ENCODE assay signal across 1 cellular context in the genomic region with DNA sequence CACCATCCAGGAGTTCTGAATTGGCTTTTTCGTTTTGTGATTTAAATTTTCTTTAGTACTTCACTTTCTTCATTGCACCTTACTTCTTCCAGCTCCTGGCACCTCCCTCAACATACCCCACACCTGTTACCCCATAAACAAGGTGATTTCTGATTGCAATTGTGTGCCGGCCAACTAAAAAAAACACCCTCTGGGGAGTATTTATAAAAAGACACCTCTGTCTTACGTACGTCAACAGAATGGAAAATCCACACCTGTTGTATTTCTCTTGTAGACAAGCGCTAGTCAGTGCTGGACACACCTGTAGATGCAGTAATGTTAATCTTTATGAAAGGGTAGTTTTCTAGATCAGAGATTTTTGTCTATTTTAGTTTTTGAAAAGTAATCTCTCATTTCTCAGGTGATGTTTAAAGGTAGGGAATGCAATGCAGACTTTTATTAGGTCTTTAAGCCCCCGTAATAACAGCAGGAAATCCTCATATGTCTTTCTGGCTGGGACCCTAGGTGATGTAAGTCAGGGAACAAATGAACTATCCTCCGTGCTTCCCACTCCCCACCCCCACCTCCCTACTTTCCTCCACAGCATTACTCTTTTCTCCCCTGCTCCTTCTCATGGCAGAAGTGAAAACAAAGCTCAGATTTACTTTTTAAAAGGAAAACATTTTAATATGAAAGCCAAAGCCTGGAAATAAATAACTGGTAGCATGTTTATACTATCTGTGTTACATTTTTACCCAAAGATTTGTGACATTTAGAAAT.
TF ChIP-seq lines count a peak whose summit lies in the region.

No MANE protein-coding gene starts in this region.

TF ChIP-seq in H1, 55 proteins besides CTCF, POLR2A, EP300 and RAD21:
- TF ChIP-seq EZH2 (IDR thresholded peaks at IDR 0.05; ENCODE audit: low read depth, low read length, severe bottlenecking) (no peak), ATF2 (IDR thresholded peaks at IDR 0.05; ENCODE audit: low read length) (no peak), HDAC2 (IDR thresholded peaks at IDR 0.05; ENCODE audit: borderline replicate concordance in 1 of 2, low read depth in 2 of 2, low read length in 2 of 2) (no peak), EGR1 (IDR thresholded peaks at IDR 0.05; ENCODE audit: borderline replicate concordance, low read depth, low read length) (no peak), KDM1A (IDR thresholded peaks at IDR 0.05; ENCODE audit: borderline replicate concordance, low read length) (no peak), TAF7 (optimal IDR thresholded peaks at IDR 0.05; ENCODE audit: borderline replicate concordance, low read depth, low read length) (no peak), GABPA (IDR thresholded peaks at IDR 0.05; ENCODE audit: borderline replicate concordance, insufficient read depth, low read length) (no peak), BRCA1 (IDR thresholded peaks at IDR 0.05; ENCODE audit: low read depth, low read length) (no peak), CREB1 (IDR thresholded peaks at IDR 0.05) (no peak), TAF1 (IDR thresholded peaks at IDR 0.05; ENCODE audit: low read depth, low read length) (no peak)
- TF ChIP-seq, protein P1, sequence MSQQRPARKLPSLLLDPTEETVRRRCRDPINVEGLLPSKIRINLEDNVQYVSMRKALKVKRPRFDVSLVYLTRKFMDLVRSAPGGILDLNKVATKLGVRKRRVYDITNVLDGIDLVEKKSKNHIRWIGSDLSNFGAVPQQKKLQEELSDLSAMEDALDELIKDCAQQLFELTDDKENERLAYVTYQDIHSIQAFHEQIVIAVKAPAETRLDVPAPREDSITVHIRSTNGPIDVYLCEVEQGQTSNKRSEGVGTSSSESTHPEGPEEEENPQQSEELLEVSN (IDR thresholded peaks at IDR 0.05): no peak
- TF ChIP-seq, protein P2, sequence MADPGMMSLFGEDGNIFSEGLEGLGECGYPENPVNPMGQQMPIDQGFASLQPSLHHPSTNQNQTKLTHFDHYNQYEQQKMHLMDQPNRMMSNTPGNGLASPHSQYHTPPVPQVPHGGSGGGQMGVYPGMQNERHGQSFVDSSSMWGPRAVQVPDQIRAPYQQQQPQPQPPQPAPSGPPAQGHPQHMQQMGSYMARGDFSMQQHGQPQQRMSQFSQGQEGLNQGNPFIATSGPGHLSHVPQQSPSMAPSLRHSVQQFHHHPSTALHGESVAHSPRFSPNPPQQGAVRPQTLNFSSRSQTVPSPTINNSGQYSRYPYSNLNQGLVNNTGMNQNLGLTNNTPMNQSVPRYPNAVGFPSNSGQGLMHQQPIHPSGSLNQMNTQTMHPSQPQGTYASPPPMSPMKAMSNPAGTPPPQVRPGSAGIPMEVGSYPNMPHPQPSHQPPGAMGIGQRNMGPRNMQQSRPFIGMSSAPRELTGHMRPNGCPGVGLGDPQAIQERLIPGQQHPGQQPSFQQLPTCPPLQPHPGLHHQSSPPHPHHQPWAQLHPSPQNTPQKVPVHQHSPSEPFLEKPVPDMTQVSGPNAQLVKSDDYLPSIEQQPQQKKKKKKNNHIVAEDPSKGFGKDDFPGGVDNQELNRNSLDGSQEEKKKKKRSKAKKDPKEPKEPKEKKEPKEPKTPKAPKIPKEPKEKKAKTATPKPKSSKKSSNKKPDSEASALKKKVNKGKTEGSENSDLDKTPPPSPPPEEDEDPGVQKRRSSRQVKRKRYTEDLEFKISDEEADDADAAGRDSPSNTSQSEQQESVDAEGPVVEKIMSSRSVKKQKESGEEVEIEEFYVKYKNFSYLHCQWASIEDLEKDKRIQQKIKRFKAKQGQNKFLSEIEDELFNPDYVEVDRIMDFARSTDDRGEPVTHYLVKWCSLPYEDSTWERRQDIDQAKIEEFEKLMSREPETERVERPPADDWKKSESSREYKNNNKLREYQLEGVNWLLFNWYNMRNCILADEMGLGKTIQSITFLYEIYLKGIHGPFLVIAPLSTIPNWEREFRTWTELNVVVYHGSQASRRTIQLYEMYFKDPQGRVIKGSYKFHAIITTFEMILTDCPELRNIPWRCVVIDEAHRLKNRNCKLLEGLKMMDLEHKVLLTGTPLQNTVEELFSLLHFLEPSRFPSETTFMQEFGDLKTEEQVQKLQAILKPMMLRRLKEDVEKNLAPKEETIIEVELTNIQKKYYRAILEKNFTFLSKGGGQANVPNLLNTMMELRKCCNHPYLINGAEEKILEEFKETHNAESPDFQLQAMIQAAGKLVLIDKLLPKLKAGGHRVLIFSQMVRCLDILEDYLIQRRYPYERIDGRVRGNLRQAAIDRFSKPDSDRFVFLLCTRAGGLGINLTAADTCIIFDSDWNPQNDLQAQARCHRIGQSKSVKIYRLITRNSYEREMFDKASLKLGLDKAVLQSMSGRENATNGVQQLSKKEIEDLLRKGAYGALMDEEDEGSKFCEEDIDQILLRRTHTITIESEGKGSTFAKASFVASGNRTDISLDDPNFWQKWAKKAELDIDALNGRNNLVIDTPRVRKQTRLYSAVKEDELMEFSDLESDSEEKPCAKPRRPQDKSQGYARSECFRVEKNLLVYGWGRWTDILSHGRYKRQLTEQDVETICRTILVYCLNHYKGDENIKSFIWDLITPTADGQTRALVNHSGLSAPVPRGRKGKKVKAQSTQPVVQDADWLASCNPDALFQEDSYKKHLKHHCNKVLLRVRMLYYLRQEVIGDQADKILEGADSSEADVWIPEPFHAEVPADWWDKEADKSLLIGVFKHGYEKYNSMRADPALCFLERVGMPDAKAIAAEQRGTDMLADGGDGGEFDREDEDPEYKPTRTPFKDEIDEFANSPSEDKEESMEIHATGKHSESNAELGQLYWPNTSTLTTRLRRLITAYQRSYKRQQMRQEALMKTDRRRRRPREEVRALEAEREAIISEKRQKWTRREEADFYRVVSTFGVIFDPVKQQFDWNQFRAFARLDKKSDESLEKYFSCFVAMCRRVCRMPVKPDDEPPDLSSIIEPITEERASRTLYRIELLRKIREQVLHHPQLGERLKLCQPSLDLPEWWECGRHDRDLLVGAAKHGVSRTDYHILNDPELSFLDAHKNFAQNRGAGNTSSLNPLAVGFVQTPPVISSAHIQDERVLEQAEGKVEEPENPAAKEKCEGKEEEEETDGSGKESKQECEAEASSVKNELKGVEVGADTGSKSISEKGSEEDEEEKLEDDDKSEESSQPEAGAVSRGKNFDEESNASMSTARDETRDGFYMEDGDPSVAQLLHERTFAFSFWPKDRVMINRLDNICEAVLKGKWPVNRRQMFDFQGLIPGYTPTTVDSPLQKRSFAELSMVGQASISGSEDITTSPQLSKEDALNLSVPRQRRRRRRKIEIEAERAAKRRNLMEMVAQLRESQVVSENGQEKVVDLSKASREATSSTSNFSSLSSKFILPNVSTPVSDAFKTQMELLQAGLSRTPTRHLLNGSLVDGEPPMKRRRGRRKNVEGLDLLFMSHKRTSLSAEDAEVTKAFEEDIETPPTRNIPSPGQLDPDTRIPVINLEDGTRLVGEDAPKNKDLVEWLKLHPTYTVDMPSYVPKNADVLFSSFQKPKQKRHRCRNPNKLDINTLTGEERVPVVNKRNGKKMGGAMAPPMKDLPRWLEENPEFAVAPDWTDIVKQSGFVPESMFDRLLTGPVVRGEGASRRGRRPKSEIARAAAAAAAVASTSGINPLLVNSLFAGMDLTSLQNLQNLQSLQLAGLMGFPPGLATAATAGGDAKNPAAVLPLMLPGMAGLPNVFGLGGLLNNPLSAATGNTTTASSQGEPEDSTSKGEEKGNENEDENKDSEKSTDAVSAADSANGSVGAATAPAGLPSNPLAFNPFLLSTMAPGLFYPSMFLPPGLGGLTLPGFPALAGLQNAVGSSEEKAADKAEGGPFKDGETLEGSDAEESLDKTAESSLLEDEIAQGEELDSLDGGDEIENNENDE (IDR thresholded peaks at IDR 0.05; ENCODE audit: insufficient replicate concordance, low read length): no peak
- TF ChIP-seq, protein P3, sequence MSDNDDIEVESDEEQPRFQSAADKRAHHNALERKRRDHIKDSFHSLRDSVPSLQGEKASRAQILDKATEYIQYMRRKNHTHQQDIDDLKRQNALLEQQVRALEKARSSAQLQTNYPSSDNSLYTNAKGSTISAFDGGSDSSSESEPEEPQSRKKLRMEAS (IDR thresholded peaks at IDR 0.05): no peak
TF ChIP-seq in H1: peak in this region for 0.
